In the genomic region with DNA sequence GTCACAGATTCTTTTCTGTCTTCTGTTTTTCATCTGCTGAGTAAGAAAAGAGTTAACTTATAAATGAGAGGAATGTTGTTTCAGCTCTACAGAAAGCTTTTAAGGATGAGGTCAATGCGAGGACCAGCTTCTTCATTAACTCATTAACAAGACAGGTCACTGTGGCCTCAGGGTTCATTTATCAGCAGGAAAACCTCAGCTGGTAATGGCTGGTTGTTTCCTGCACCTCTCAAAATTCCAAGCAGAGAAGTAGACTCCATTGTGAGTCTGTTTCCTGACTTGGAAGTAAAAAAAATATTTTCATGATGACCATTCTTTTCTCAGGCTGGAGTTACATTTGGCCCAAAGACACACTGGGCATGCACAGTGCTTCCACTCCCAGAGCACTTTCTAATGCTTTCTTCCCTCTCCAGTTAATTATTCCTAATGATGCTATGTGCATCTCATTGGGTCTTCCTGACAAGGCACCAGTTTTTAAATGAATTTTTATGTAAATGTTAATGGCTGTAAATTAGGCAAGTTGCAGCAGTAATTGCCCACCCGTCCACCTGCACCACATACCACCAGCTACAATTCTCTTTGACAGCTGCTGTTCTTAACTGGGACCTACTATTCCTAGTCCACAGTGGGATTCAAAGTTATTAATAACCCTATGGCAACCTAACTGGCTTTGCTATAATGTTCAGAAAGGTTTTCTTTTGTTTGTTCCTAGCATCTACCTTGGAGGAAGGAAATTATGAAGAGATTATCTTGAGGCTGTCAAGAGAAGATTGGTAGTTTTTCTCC, we compare ENCODE assay signal across 13 cellular contexts.
A peak's percentile ranks its signal among the peaks of the same experiment; 100 is the strongest.
DNase-seq lines count a peak whose midpoint lies in the region; TF ChIP-seq lines count a peak whose summit lies in the region.
"Had no signal": no experiment of that assay in that cellular context is flagged by ENCODE, and none has a peak within 500 bp of the region (broad histone marks: within the 10 kb centered on the region; RNA-seq: fewer than 3 reads in every experiment).

No MANE protein-coding gene starts in this region.

- H3K27me3 Mint-ChIP-seq in CD4-positive, alpha-beta memory T cell, result no peaks in the 10 kb centered on the region
- H3K27me3 Mint-ChIP-seq: CD4-positive, alpha-beta T cell had no signal

- POLR2A ChIA-PET in CD4-positive, alpha-beta memory T cell (lab: Charles Lee; ENCODE audit: partially characterized antibody), result interaction anchor here (1.2 kb wide), 1 partner anchor 17 kb away, joined by 3 read pairs; no protein-coding TSS in a partner anchor

- H3K36me3 Mint-ChIP-seq in CD4-positive, alpha-beta memory T cell, result peaks cover 23 to 66% of the 10 kb centered on the region in 2 donors

- CTCF ChIA-PET in CD4-positive, alpha-beta memory T cell (lab: Charles Lee; ENCODE audit: partially characterized antibody), result no interaction called here

- H3K27me3 ChIP-seq in adipocyte (replicated peaks; ENCODE audit: control insufficient read depth, insufficient read depth, low read length) (no peaks in the 10 kb centered on the region), left ventricle myocardium inferior (ENCODE audit: low read depth) (no peaks in the 10 kb centered on the region)
- no peaks in the 10 kb centered on the region for H3K27me3 ChIP-seq in CD4-positive, alpha-beta memory T cell (ENCODE audit: insufficient read depth, low read length)

- H3K36me3 ChIP-seq in adipocyte (ENCODE audit: control insufficient read depth, insufficient read depth, low read length, severe bottlenecking) (peaks cover 2% of the 10 kb centered on the region), left ventricle myocardium inferior (peaks cover 2% of the 10 kb centered on the region)
- H3K36me3 ChIP-seq in CD4-positive, alpha-beta memory T cell (ENCODE audit: insufficient read depth, low read length), result no peaks in the 10 kb centered on the region
- H3K36me3 ChIP-seq: neutrophil had no signal

- peaks cover 25% of the 10 kb centered on the region for H3K4me1 ChIP-seq in adipocyte (ENCODE audit: control insufficient read depth, insufficient read depth, low read length)
- peaks cover 28% of the 10 kb centered on the region for H3K4me1 ChIP-seq in left ventricle myocardium inferior
- H3K4me1 ChIP-seq in CD4-positive, alpha-beta memory T cell (ENCODE audit: insufficient read depth, low read length), result no peaks in the 10 kb centered on the region

- H3K4me3 ChIP-seq in adipocyte (ENCODE audit: low read length) (no peak overlapping the region), left ventricle myocardium inferior (no peak overlapping the region)
- no peak overlapping the region for H3K4me3 ChIP-seq in CD4-positive, alpha-beta memory T cell (ENCODE audit: low read length in 2 of 2)
- H3K4me3 ChIP-seq: GM12878 had no signal

- H3K9me3 ChIP-seq in adipocyte (ENCODE audit: control insufficient read depth, low read length), result no peaks in the 10 kb centered on the region
- H3K9me3 ChIP-seq in left ventricle myocardium inferior (replicated peaks), result no peaks in the 10 kb centered on the region
- no peaks in the 10 kb centered on the region for H3K9me3 ChIP-seq in CD4-positive, alpha-beta memory T cell (ENCODE audit: control insufficient read depth in 1 of 2, low read length in 2 of 2)
- H3K9me3 ChIP-seq: neutrophil had no signal

- no peak for TF ChIP-seq CTCF in left ventricle myocardium inferior (IDR thresholded peaks at IDR 0.05; ENCODE audit: borderline replicate concordance)

- peak overlapping the region; percentile 59 for H3K27ac ChIP-seq in left ventricle myocardium inferior (replicated peaks)
- H3K27ac ChIP-seq in CD4-positive, alpha-beta memory T cell (ENCODE audit: low read depth, low read length), result no peak overlapping the region
- H3K27ac ChIP-seq: neutrophil had no signal

- intact Hi-C loops in left ventricle myocardium inferior (cut with micrococcal nuclease), result no loop called here
- intact Hi-C loops in CD4-positive, alpha-beta memory T cell (cut with micrococcal nuclease), result no loop called here

- H3K4me3 Mint-ChIP-seq in CD4-positive, alpha-beta memory T cell, result no peak overlapping the region
- H3K4me3 Mint-ChIP-seq: CD4-positive, alpha-beta T cell had no signal

- peak; percentile 59 for DNase-seq in Daoy (ENCODE audit: low read depth)
- DNase-seq in adipocyte (ENCODE audit: low read depth), result peak; percentile 13
- no peak for DNase-seq in left ventricle myocardium inferior
- peak; percentile 98 for DNase-seq in pulmonary artery endothelial cell (ENCODE audit: low read depth, low spot score)
- DNase-seq in SHP77 (lab: John Stamatoyannopoulos, UW), result no peak
- no peak for DNase-seq in Kasumi-1 (lab: John Stamatoyannopoulos, UW)
- DNase-seq in T-helper 1 cell, result no peak
- no peak for DNase-seq in CD4-positive, alpha-beta memory T cell
- DNase-seq: caudate nucleus; CD4-positive, alpha-beta T cell; NCI-H524 had no signal

- H3K9me3 Mint-ChIP-seq in CD4-positive, alpha-beta memory T cell, result no peaks in the 10 kb centered on the region
- H3K9me3 Mint-ChIP-seq: CD4-positive, alpha-beta T cell had no signal

- no peak overlapping the region for H3K9ac ChIP-seq in adipocyte (ENCODE audit: low read length)

- no peak overlapping the region for H3K27ac Mint-ChIP-seq in CD4-positive, alpha-beta memory T cell
- H3K27ac Mint-ChIP-seq: CD4-positive, alpha-beta T cell had no signal

- H3K4me1 Mint-ChIP-seq in CD4-positive, alpha-beta memory T cell, result peaks cover 0 to 7% (median 2%) of the 10 kb centered on the region in 4 donors

Comparison
In these comparisons a context has a peak if more than half of its experiments do, and no peak if none do; other contexts are left out.
1. DNase-seq: peak in Daoy (single experiment), adipocyte (single experiment) and pulmonary artery endothelial cell (single experiment); none in left ventricle myocardium inferior (single experiment), SHP77 (0 of 2), Kasumi-1 (0 of 2), T-helper 1 cell (0 of 5) and CD4-positive, alpha-beta memory T cell (0 of 5).